Comparison of ENCODE assay signal across 18 cellular contexts in genomic region chr9:75876999-75877647, GRCh38. TPM values are rescaled to one million over a fixed set of nuclear protein-coding genes. Genes with fewer than 3 reads are reported as not detected.
"Had no signal": no experiment of that assay in that cellular context is flagged by ENCODE, and none has a peak within 500 bp of the region (broad histone marks: within the 10 kb centered on the region; RNA-seq: fewer than 3 reads in every experiment).

No MANE protein-coding gene starts in this region.

- DNase-seq: activated CD4-positive, alpha-beta T cell treated with anti-CD3 and anti-CD28 coated beads for 4 hours; activated CD8-positive, alpha-beta memory T cell treated with anti-CD3 and anti-CD28 coated beads, Interleukin-2, amount 50 U/mL, for 4 hours; activated CD8-positive, alpha-beta T cell treated with anti-CD3 and anti-CD28 coated beads for 36 hours; activated gamma-delta T cell treated with Interleukin-2 at 50 U/mL for 16 hours; activated naive CD4-positive, alpha-beta T cell treated with anti-CD3 and anti-CD28 coated beads, Interleukin-2, amount 10 ng/mL, durations not matched to agents 7 days and 5 days; activated naive CD8-positive, alpha-beta T cell treated with anti-CD3 and anti-CD28 coated beads for 36 hours; activated T-cell treated with anti-CD3 and anti-CD28 coated beads, Interleukin-2, amount 50 U/mL, for 72 hours; cerebellar nuclear complex; KG1; NCI-H1048; NCI-H1417 treated with DMSO at 0.1 percent for 48 hours; NCI-H1694; NCI-H2029 treated with DMSO at 0.1 percent for 48 hours; NCI-H446; NCI-H69; PC-3; SHP77 treated with DMSO at 0.1 percent for 48 hours had no signal

- ATAC-seq: activated CD4-positive, CD25-positive, alpha-beta regulatory T cell treated with anti-CD3 and anti-CD28 coated beads, Interleukin-2, amount 50 U/mL, for 24 hours; activated CD8-positive, alpha-beta T cell treated with anti-CD3 and anti-CD28 coated beads for 36 hours; activated T-cell treated with anti-CD3 and anti-CD28 coated beads, Interleukin-2, amount 50 U/mL, for 72 hours; PC-3 had no signal

RNA-seq across cellular contexts. Expression of gene PCSK5, which starts 13.3 kb away (rescaled TPM):
- total RNA-seq: PC-3 had no signal
